Comparison of ENCODE assay signal across 1 cellular context in the genomic region with DNA sequence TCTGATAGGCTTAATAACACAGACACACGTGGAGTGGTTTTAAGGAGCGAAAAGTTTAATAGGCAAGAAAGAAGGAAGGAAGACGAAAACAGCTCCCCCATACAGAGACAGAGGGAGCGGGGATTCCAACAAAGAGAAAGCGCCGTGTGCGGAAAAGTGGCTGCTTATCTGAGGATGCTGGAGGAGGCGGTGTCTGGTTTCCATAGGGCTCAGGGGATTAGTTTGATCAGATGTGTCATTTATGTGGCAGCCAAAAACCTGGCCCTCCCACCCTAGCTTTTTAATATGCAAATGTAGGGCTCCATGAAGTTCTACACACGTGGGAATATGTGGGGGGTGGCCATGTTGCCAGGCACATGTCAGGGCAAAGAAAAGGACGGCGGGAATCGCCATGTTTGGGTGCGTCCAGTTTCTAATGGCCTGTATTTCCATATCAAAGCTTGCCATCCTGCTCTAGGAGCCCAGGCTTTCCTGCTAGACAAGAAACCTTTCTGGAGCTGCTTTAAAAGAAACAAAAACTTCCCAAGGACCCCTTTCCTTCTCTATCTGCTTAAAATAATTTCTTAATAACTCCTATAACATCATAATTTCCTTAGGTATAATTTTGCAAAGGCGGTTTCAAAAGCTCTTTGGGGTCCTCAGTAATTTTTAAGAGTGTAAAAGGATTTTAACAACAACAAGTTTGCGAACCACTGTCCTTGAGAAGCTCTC.
A peak's percentile ranks its signal among the peaks of the same experiment; 100 is the strongest.
TF ChIP-seq lines count a peak whose summit lies in the region.

No MANE protein-coding gene starts in this region.

TF ChIP-seq in K562, 482 proteins besides CTCF, POLR2A, EP300 and RAD21 (continued from another document):
- TF ChIP-seq ZNF639 (CRISPR knock-in tag; conservative IDR thresholded peaks at IDR 0.05 in 1 of 2, IDR thresholded peaks at IDR 0.05 in 1 of 2) (peak in 1 of 2 experiments; percentile 16; a peak in 1 of 4 replicates), TEAD1 (CRISPR knock-in tag; IDR thresholded peaks at IDR 0.05) (0 out of 4 replicates have a peak, but pooled peaks of 1 of the 2 experiments have one; percentile 11), ARID1B (IDR thresholded peaks at IDR 0.05) (peak; percentile 4; the same call in 1 of the 2 replicates), ETV5 (CRISPR knock-in tag; IDR thresholded peaks at IDR 0.05; ENCODE audit: low read depth) (no peak), MXI1 (IDR thresholded peaks at IDR 0.05; ENCODE audit: low read depth, low read length) (peak; percentile 80), DPF2 (IDR thresholded peaks at IDR 0.05) (peak; percentile 72), JUND (IDR thresholded peaks at IDR 0.05; ENCODE audit: borderline replicate concordance, low read depth, low read length) (no peak), JUND (tag; IDR thresholded peaks at IDR 0.05; ENCODE audit: borderline replicate concordance, low read depth, low read length) (no peak), SMARCA4 (IDR thresholded peaks at IDR 0.05) (0 out of 2 replicates have a peak, but pooled peaks have one; percentile 27), ZNF311 (CRISPR knock-in tag; IDR thresholded peaks at IDR 0.05) (0 out of 2 replicates have a peak, but pooled peaks have one; percentile 16), POLR2AphosphoS5 (IDR thresholded peaks at IDR 0.05; ENCODE audit: control insufficient read depth, insufficient read depth, low read depth, low read length) (0 out of 2 replicates have a peak, but pooled peaks have one; percentile 31)
- TF ChIP-seq, protein P1, sequence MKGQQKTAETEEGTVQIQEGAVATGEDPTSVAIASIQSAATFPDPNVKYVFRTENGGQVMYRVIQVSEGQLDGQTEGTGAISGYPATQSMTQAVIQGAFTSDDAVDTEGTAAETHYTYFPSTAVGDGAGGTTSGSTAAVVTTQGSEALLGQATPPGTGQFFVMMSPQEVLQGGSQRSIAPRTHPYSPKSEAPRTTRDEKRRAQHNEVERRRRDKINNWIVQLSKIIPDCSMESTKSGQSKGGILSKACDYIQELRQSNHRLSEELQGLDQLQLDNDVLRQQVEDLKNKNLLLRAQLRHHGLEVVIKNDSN (CRISPR knock-in tag; IDR thresholded peaks at IDR 0.05) = 0 out of 2 replicates have a peak, but pooled peaks have one; percentile 45
- TF ChIP-seq, protein P2, sequence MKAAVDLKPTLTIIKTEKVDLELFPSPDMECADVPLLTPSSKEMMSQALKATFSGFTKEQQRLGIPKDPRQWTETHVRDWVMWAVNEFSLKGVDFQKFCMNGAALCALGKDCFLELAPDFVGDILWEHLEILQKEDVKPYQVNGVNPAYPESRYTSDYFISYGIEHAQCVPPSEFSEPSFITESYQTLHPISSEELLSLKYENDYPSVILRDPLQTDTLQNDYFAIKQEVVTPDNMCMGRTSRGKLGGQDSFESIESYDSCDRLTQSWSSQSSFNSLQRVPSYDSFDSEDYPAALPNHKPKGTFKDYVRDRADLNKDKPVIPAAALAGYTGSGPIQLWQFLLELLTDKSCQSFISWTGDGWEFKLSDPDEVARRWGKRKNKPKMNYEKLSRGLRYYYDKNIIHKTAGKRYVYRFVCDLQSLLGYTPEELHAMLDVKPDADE (conservative IDR thresholded peaks at IDR 0.05; ENCODE audit: control insufficient read depth, low read depth, low read length) = no peak
- TF ChIP-seq, protein P3, sequence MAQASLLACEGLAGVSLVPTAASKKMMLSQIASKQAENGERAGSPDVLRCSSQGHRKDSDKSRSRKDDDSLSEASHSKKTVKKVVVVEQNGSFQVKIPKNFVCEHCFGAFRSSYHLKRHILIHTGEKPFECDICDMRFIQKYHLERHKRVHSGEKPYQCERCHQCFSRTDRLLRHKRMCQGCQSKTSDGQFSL (CRISPR knock-in tag; IDR thresholded peaks at IDR 0.05) = no peak
- TF ChIP-seq, protein P3 (tag; IDR thresholded peaks at IDR 0.05) = peak in 1 of 2 experiments; percentile 44; a peak in 1 of 4 replicates
TF ChIP-seq in K562: peak in this region for 39.
